11 cellular contexts compared by ENCODE assay signal in genomic region chr13:30892966-30893365, GRCh38. TPM values are rescaled to one million over a fixed set of nuclear protein-coding genes. Genes with fewer than 3 reads are reported as not detected.
A peak's percentile ranks its signal among the peaks of the same experiment; 100 is the strongest.
DNase-seq lines count a peak whose midpoint lies in the region; ATAC-seq, FAIRE-seq and TF ChIP-seq lines count a peak whose summit lies in the region.
"Had no signal": no experiment of that assay in that cellular context is flagged by ENCODE, and none has a peak within 500 bp of the region (broad histone marks: within the 10 kb centered on the region; RNA-seq: fewer than 3 reads in every experiment).

No MANE protein-coding gene starts in this region.

- H3K36me3 ChIP-seq in BJ (ENCODE audit: control insufficient read depth, insufficient read depth, low read length) = no peaks in the 10 kb centered on the region
- H3K36me3 ChIP-seq in HEK293 (ENCODE audit: control insufficient read depth in 2 of 2, insufficient read depth in 1 of 2, low read length in 2 of 2) = no peaks in the 10 kb centered on the region
- no peaks in the 10 kb centered on the region for H3K36me3 ChIP-seq in lung (ENCODE audit: control insufficient read depth in 2 of 2, insufficient read depth in 2 of 2, low read length in 2 of 2)
- H3K36me3 ChIP-seq: ovary had no signal

- H3K9me3 ChIP-seq in HEK293 (ENCODE audit: control insufficient read depth, insufficient read depth, low read depth, low read length) = no peaks in the 10 kb centered on the region
- no peaks in the 10 kb centered on the region for H3K9me3 ChIP-seq in lung (ENCODE audit: control insufficient read depth in 2 of 2, insufficient read depth in 1 of 2, low read length in 1 of 2)
- H3K9me3 ChIP-seq: ovary had no signal

- TF ChIP-seq CTCF in BJ (IDR thresholded peaks at IDR 0.05; ENCODE audit: insufficient read depth, low read depth, low read length) (peak; percentile 70), HEK293 (tag by site-specific recombination; IDR thresholded peaks at IDR 0.05) (no peak), astrocyte of the spinal cord (IDR thresholded peaks at IDR 0.05; ENCODE audit: low read depth, low read length) (peak; percentile 63), lung (IDR thresholded peaks at IDR 0.05; ENCODE audit: control extremely low read depth, extremely low read depth) (no peak)

- CTCF ChIA-PET in BJ (lab: Yijun Ruan, JAX) = interaction anchor here (0.7 to 3.0 kb wide), 10 partner anchors 9 to 86 kb away, joined by 3 to 34 read pairs (median 6); no protein-coding TSS in a partner anchor
- CTCF ChIA-PET in HEK293 (lab: Yijun Ruan, JAX) = interaction anchor here (0.5 to 1.6 kb wide), 14 partner anchors 9 to 371 kb away, joined by 3 to 8 read pairs (median 4); no protein-coding TSS in a partner anchor

- no peaks in the 10 kb centered on the region for H3K4me1 Mint-ChIP-seq in T-helper 2 cell treated with Interferon-gamma antibody and Interleukin-4, amounts not matched to agents 5 μg/mL and 100 μg/mL, for 36 hours (ENCODE audit: low read depth)

- H3K36me3 Mint-ChIP-seq in T-helper 2 cell treated with Interferon-gamma antibody and Interleukin-4, amounts not matched to agents 5 μg/mL and 100 μg/mL, for 36 hours (ENCODE audit: low read depth) = no peaks in the 10 kb centered on the region
- H3K36me3 Mint-ChIP-seq: brain had no signal

- H3K27me3 ChIP-seq in BJ (ENCODE audit: control insufficient read depth, insufficient read depth, low read length) = no peaks in the 10 kb centered on the region
- H3K27me3 ChIP-seq in lung (ENCODE audit: control insufficient read depth, insufficient read depth) = no peaks in the 10 kb centered on the region
- H3K27me3 ChIP-seq: ovary had no signal

- 51 to 63% methylated on average over 6 of the region's 6 CpGs for WGBS in lung, 2 donors

- DNase-seq in BJ (ENCODE audit: low read depth) (no peak), astrocyte of the spinal cord (ENCODE audit: low read depth, low spot score) (no peak), lung (ENCODE audit: low spot score) (no peak), NCI-H187 (lab: John Stamatoyannopoulos, UW) (no peak), Ammon's horn (ENCODE audit: low spot score) (no peak), H54 (ENCODE audit: insufficient read length, low spot score) (no peak)
- DNase-seq in T-helper 2 cell treated with Interferon-gamma antibody and Interleukin-4, amounts not matched to agents 5 μg/mL and 100 μg/mL, for 36 hours (ENCODE audit: low spot score) = no peak

- FAIRE-seq in H54 (lab: Jason Lieb, UNC) = no peak

- ATAC-seq in lung (ENCODE audit: insufficient read depth, low FRiP score) = peak; percentile 27

- H3K9me3 Mint-ChIP-seq in T-helper 2 cell treated with Interferon-gamma antibody and Interleukin-4, amounts not matched to agents 5 μg/mL and 100 μg/mL, for 36 hours = no peaks in the 10 kb centered on the region

- peaks cover 2% of the 10 kb centered on the region for H3K27me3 Mint-ChIP-seq in T-helper 2 cell treated with Interferon-gamma antibody and Interleukin-4, amounts not matched to agents 5 μg/mL and 100 μg/mL, for 36 hours (ENCODE audit: low read depth)

- TF ChIP-seq POLR2A in H54 (IDR thresholded peaks at IDR 0.05; ENCODE audit: low read depth, low read length) = no peak

- H3K27ac Mint-ChIP-seq in T-helper 2 cell treated with Interferon-gamma antibody and Interleukin-4, amounts not matched to agents 5 μg/mL and 100 μg/mL, for 36 hours = no peak overlapping the region

- in situ Hi-C loops in astrocyte of the spinal cord (cut with HindIII; ENCODE audit: low sequenced_read_pairs) = no loop called here

- H3K4me3 Mint-ChIP-seq in T-helper 2 cell treated with Interferon-gamma antibody and Interleukin-4, amounts not matched to agents 5 μg/mL and 100 μg/mL, for 36 hours = no peak overlapping the region
- H3K4me3 Mint-ChIP-seq: brain had no signal

- H3K27ac ChIP-seq in HEK293 (ENCODE audit: extremely low read depth, low read depth, low read length) = no peak overlapping the region
- H3K27ac ChIP-seq in lung (ENCODE audit: low read depth in 1 of 2, low read length in 1 of 2) = no peak overlapping the region
- H3K27ac ChIP-seq: ovary had no signal

- POLR2A ChIA-PET in BJ (lab: Charles Lee) (no interaction called here), HEK293 (lab: Yijun Ruan, JAX) (no interaction called here)

- H3K4me1 ChIP-seq in HEK293 (ENCODE audit: control insufficient read depth, insufficient read depth, low read length) (no peaks in the 10 kb centered on the region), lung (ENCODE audit: control insufficient read depth in 2 of 2, insufficient read depth in 2 of 2, low read length in 2 of 2) (no peaks in the 10 kb centered on the region)

- H3K4me3 ChIP-seq in BJ (ENCODE audit: low read depth, low read length) = no peak overlapping the region
- H3K4me3 ChIP-seq in HEK293 (ENCODE audit: low read depth, low read length) = no peak overlapping the region
- no peak overlapping the region for H3K4me3 ChIP-seq in astrocyte of the spinal cord (ENCODE audit: low read depth, low read length)
- H3K4me3 ChIP-seq in lung = no peak overlapping the region
- H3K4me3 ChIP-seq: ovary had no signal

TF ChIP-seq in HEK293, 187 proteins besides CTCF, POLR2A, EP300 and RAD21:
- TF ChIP-seq, protein P1, sequence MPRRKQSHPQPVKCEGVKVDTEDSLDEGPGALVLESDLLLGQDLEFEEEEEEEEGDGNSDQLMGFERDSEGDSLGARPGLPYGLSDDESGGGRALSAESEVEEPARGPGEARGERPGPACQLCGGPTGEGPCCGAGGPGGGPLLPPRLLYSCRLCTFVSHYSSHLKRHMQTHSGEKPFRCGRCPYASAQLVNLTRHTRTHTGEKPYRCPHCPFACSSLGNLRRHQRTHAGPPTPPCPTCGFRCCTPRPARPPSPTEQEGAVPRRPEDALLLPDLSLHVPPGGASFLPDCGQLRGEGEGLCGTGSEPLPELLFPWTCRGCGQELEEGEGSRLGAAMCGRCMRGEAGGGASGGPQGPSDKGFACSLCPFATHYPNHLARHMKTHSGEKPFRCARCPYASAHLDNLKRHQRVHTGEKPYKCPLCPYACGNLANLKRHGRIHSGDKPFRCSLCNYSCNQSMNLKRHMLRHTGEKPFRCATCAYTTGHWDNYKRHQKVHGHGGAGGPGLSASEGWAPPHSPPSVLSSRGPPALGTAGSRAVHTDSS (tag by site-specific recombination; IDR thresholded peaks at IDR 0.05) = no peak
- TF ChIP-seq EGR2 (tag by site-specific recombination; IDR thresholded peaks at IDR 0.05; ENCODE audit: low read depth) (peak; percentile 41; the same call in 1 of the 2 replicates), SP2 (tag by site-specific recombination; IDR thresholded peaks at IDR 0.05) (0 out of 2 replicates have a peak, but pooled peaks have one; percentile 10), ZNF133 (tag by site-specific recombination; IDR thresholded peaks at IDR 0.05) (no peak)

RNA-seq across cellular contexts. Expression of gene MEDAG, which starts 13.1 kb away (rescaled TPM):
- polyA plus RNA-seq in BJ (2011; rRNA removed) (0.87 and 0.97 TPM in 2 replicates), lung (1 to 10 TPM; 7.7 to 9.0 TPM)
- polyA minus RNA-seq in BJ (2011; rRNA and poly(A)+ RNA removed) = 0.31 and 0.43 TPM in 2 replicates
- 10 to 100 TPM in 1 of 2 donors, under 1 TPM in 1; 0.97 to 14.4 TPM for total RNA-seq in lung

RNA-seq across cellular contexts. Expression of gene TEX26, which starts 39.5 kb away (rescaled TPM):
- not detected in 2 replicates for polyA plus RNA-seq in BJ (2011; rRNA removed)
- not detected in 2 replicates for polyA minus RNA-seq in BJ (2011; rRNA and poly(A)+ RNA removed)
- total RNA-seq in lung = 1 to 10 TPM in 1 of 2 donors, not detected in 1; 6.2 TPM
- 1 to 10 TPM in 1 of 2 donors, under 1 TPM in 1; 0.67 to 2.5 TPM for polyA plus RNA-seq in lung
- total RNA-seq: ovary had no signal
- polyA plus RNA-seq: urinary bladder had no signal

Comparison
In these comparisons a context has a peak if more than half of its experiments do, and no peak if none do; other contexts are left out.
1. CTCF ChIP-seq: peak in BJ (single experiment) and astrocyte of the spinal cord (single experiment); none in HEK293 (single experiment) and lung (single experiment).